ENCODE assay signal across 8 cellular contexts in genomic region chr19:17555480-17555928, GRCh38. TPM values are rescaled to one million over a fixed set of nuclear protein-coding genes. Genes with fewer than 3 reads are reported as not detected.
A peak's percentile ranks its signal among the peaks of the same experiment; 100 is the strongest.
DNase-seq lines count a peak whose midpoint lies in the region; ATAC-seq, FAIRE-seq and TF ChIP-seq lines count a peak whose summit lies in the region.

COLGALT1 (plus strand) TSS chr19:17555649; CDS start chr19:17555714, 65 bp downstream.

- FAIRE-seq in H54 (lab: Jason Lieb, UNC) = peak; percentile 33

- peaks cover 33% of the 10 kb centered on the region for H3K79me2 ChIP-seq in DND-41 (ENCODE audit: insufficient read depth, low read length)

- H3K4me3 ChIP-seq in DND-41 (ENCODE audit: low read depth in 1 of 2, low read length in 2 of 2) = peak within 1 kb of the TSS; percentile 100
- H3K4me3 ChIP-seq in MG63 = peak within 1 kb of the TSS; percentile 91

- peak within 1 kb of the TSS; percentile 89 for H3K4me2 ChIP-seq in DND-41 (ENCODE audit: insufficient read depth, low read length)

- H2AFZ ChIP-seq in DND-41 (ENCODE audit: low read depth, low read length) = peak within 1 kb of the TSS; percentile 97

- peak; percentile 99 for DNase-seq in DND-41
- peak; percentile 97 for DNase-seq in H54 (ENCODE audit: insufficient read length, low spot score)
- DNase-seq in MG63 = peak; percentile 99
- peak; percentile 94 to 98 for DNase-seq in SHP77 (lab: John Stamatoyannopoulos, UW)
- peak; percentile 98 for DNase-seq in activated T-helper 9 cell treated with anti-CD3 and anti-CD28 coated beads, Interleukin-2, amount 50 U/mL, for 16 hours (ENCODE audit: low read depth)
- peak; percentile 91 for DNase-seq in fibroblast of peridontal ligament (ENCODE audit: extremely low read depth)
- peak; percentile 99 for DNase-seq in natural killer cell treated with Interleukin-12 subunit alpha and Interleukin-12 subunit beta and Interleukin-15 and Interleukin-18, amount 100 ng/mL, for 72 hours (ENCODE audit: low spot score)
- DNase-seq in stimulated activated naive CD4-positive, alpha-beta T cell treated with Interleukin-2 at 50 U/mL for 16 hours (lab: John Stamatoyannopoulos, UW) = peak; percentile 98

- peaks cover 43% of the 10 kb centered on the region for H3K4me1 ChIP-seq in DND-41 (ENCODE audit: insufficient read depth, low read length)

- peak within 1 kb of the TSS; percentile 98 for H3K9ac ChIP-seq in DND-41 (ENCODE audit: low read depth, low read length)

- ATAC-seq in DND-41 (ENCODE audit: insufficient read depth, low read depth) = peak; percentile 21
- peak; percentile 98 to 99 for ATAC-seq in natural killer cell treated with Interleukin-12 subunit alpha and Interleukin-12 subunit beta and Interleukin-15 and Interleukin-18, amount 100 ng/mL, for 72 hours

- H3K27ac ChIP-seq in DND-41 (ENCODE audit: low read length) = peak within 1 kb of the TSS; percentile 78

- H4K20me1 ChIP-seq in DND-41 (ENCODE audit: insufficient read depth, low read length) = peaks cover 9% of the 10 kb centered on the region; the same call in 1 of the 2 replicates

- TF ChIP-seq POLR2A in H54 (IDR thresholded peaks at IDR 0.05; ENCODE audit: low read depth, low read length) = 0 out of 2 replicates have a peak, but pooled peaks have one; percentile 37

- no peaks in the 10 kb centered on the region for H3K27me3 ChIP-seq in DND-41 (ENCODE audit: insufficient read depth, low read length, poor library complexity)
- no peaks in the 10 kb centered on the region for H3K27me3 ChIP-seq in MG63

- H3K36me3 ChIP-seq in DND-41 (ENCODE audit: insufficient read depth, low read length) = peaks cover 31% of the 10 kb centered on the region
- peaks cover 36% of the 10 kb centered on the region for H3K36me3 ChIP-seq in MG63

- no peaks in the 10 kb centered on the region for H3K36me3 Mint-ChIP-seq in natural killer cell treated with Interleukin-12 subunit alpha and Interleukin-12 subunit beta and Interleukin-15 and Interleukin-18, amount 100 ng/mL, for 72 hours

- no peak for TF ChIP-seq CTCF in DND-41 (IDR thresholded peaks at IDR 0.05; ENCODE audit: borderline replicate concordance, extremely low read depth, low read length, poor library complexity, severe bottlenecking)

- no peaks in the 10 kb centered on the region for H3K27me3 Mint-ChIP-seq in natural killer cell treated with Interleukin-12 subunit alpha and Interleukin-12 subunit beta and Interleukin-15 and Interleukin-18, amount 100 ng/mL, for 72 hours

- H3K4me3 Mint-ChIP-seq in natural killer cell treated with Interleukin-12 subunit alpha and Interleukin-12 subunit beta and Interleukin-15 and Interleukin-18, amount 100 ng/mL, for 72 hours = peak within 1 kb of the TSS; percentile 82

- H3K27ac Mint-ChIP-seq in natural killer cell treated with Interleukin-12 subunit alpha and Interleukin-12 subunit beta and Interleukin-15 and Interleukin-18, amount 100 ng/mL, for 72 hours = peak within 1 kb of the TSS; percentile 57 to 74

- peaks cover 12 to 19% of the 10 kb centered on the region in 2 donors for H3K4me1 Mint-ChIP-seq in natural killer cell treated with Interleukin-12 subunit alpha and Interleukin-12 subunit beta and Interleukin-15 and Interleukin-18, amount 100 ng/mL, for 72 hours (ENCODE audit: low read depth in 2 of 2)

- H3K9me3 ChIP-seq in DND-41 (ENCODE audit: insufficient read depth, low read length, severe bottlenecking) = no peaks in the 10 kb centered on the region
- no peaks in the 10 kb centered on the region for H3K9me3 ChIP-seq in MG63

- H3K9me3 Mint-ChIP-seq in natural killer cell treated with Interleukin-12 subunit alpha and Interleukin-12 subunit beta and Interleukin-15 and Interleukin-18, amount 100 ng/mL, for 72 hours = no peaks in the 10 kb centered on the region

RNA-seq across cellular contexts. Expression of gene COLGALT1, which starts in this region (rescaled TPM):
- 146 and 155 TPM in 2 replicates for total RNA-seq in MG63 (2014; rRNA removed; shearing (Covaris generic); ENCODE audit: low replicate concordance)
- 100 to 1,000 TPM in 1 of 2 donors, 10 to 100 TPM in 1; 53.9 to 122 TPM for total RNA-seq in natural killer cell treated with Interleukin-12 subunit alpha and Interleukin-12 subunit beta and Interleukin-15 and Interleukin-18, amount 100 ng/mL, for 72 hours

Comparison
In these comparisons a context has a peak if more than half of its experiments do, and no peak if none do; other contexts are left out.
1. Peak in every context shown above with its lines: DNase-seq, ATAC-seq, H3K4me3 ChIP-seq and H3K27ac ChIP-seq.